In genomic region chr1:114153621-114154145, GRCh38 we compare ENCODE assay signal across 11 cellular contexts. TPM values are rescaled to one million over a fixed set of nuclear protein-coding genes. Genes with fewer than 3 reads are reported as not detected.
A peak's percentile ranks its signal among the peaks of the same experiment; 100 is the strongest.
DNase-seq lines count a peak whose midpoint lies in the region; ATAC-seq, FAIRE-seq and TF ChIP-seq lines count a peak whose summit lies in the region.
"Had no signal": no experiment of that assay in that cellular context is flagged by ENCODE, and none has a peak within 500 bp of the region (broad histone marks: within the 10 kb centered on the region; RNA-seq: fewer than 3 reads in every experiment).

Gene SYT6, minus strand, starts transcription at chr1:114153869. Its CDS starts 97 bp downstream, at chr1:114153772.

- POLR2A ChIA-PET in HepG2 (lab: Yijun Ruan, JAX): no interaction called here

- intact Hi-C loops in HepG2 (cut with micrococcal nuclease; ENCODE audit: unreplicated experiment): no loop called here

- H3K27ac ChIP-seq in HepG2 (ENCODE audit: extremely low read length, insufficient read depth, low read length): no peak within 1 kb of the TSS
- no peak within 1 kb of the TSS for H3K27ac ChIP-seq in temporal lobe (ENCODE audit: low read depth, low read length)
- H3K27ac ChIP-seq: C4-2B had no signal

- CTCF ChIA-PET in HepG2 (lab: Yijun Ruan, JAX; ENCODE audit: low intra/inter-chr PET ratio, low total read pairs): no interaction called here

- peaks cover 3 to 60% of the 10 kb centered on the region in 2 experiments; a peak in 4 of 5 replicates for H3K27me3 ChIP-seq in HepG2 (ENCODE audit: control insufficient read depth in 1 of 2, insufficient read depth in 2 of 2, low read length in 2 of 2)

- peak within 1 kb of the TSS; percentile 36 for H3K4me2 ChIP-seq in HepG2 (ENCODE audit: low read depth, low read length)

- no peaks in the 10 kb centered on the region for H3K4me1 ChIP-seq in HepG2 (ENCODE audit: insufficient read depth, low read length)

- ATAC-seq in HepG2 (no peak), HG03520 (IDR thresholded peaks at IDR 0.05; ENCODE audit: unreplicated experiment) (no peak), GM21576 (IDR thresholded peaks at IDR 0.05; ENCODE audit: unreplicated experiment) (no peak)

- TF ChIP-seq EP300 in HepG2 (IDR thresholded peaks at IDR 0.05; ENCODE audit: low read depth in 2 of 2, low read length in 2 of 2) (no peak), HepG2 (CRISPR knock-in tag; IDR thresholded peaks at IDR 0.05; ENCODE audit: borderline replicate concordance) (no peak)

- BruUV-seq in HepG2 (replicated peaks; lab: Mats Ljungman, UMichigan): no TSS peak

- DNase-seq in NCI-H748 (lab: John Stamatoyannopoulos, UW; ENCODE audit: unreplicated experiment) (peak; percentile 49), NCI-H748 treated with DMSO at 0.1 percent for 48 hours (lab: John Stamatoyannopoulos, UW) (no peak), astrocyte of the cerebellum (ENCODE audit: low read depth) (no peak), HepG2 (ENCODE audit: low spot score) (no peak), erythroblast (lab: John Stamatoyannopoulos, UW) (no peak)

- no peak within 1 kb of the TSS for H2AFZ ChIP-seq in HepG2 (ENCODE audit: low read length)

- H3K79me2 ChIP-seq in HepG2 (ENCODE audit: insufficient read depth, low read length): no peaks in the 10 kb centered on the region

- peak; percentile 10 for TF ChIP-seq CTCF in astrocyte of the cerebellum (IDR thresholded peaks at IDR 0.05; ENCODE audit: low read depth, low read length, missing control alignments)
- TF ChIP-seq CTCF in HepG2 (CRISPR knock-in tag; IDR thresholded peaks at IDR 0.05): no peak

- peak within 1 kb of the TSS; percentile 34 for H3K4me3 ChIP-seq in astrocyte of the cerebellum (ENCODE audit: low read depth, low read length)
- H3K4me3 ChIP-seq in HepG2 (replicated peaks in 1 of 3; ENCODE audit: insufficient read depth in 1 of 3, low read depth in 2 of 3, low read length in 3 of 3): no peak within 1 kb of the TSS

- WGBS in HepG2 (ENCODE audit: low lambda C conversion rate): 52% methylated on average over 9 of the region's 50 CpGs

- in situ Hi-C loops in astrocyte of the cerebellum (cut with HindIII; ENCODE audit: low sequenced_read_pairs): loop anchor here (5.0 kb wide), 1 partner anchor 106 kb away; no protein-coding TSS in a partner anchor
- in situ Hi-C loops in HepG2 (cut with HindIII; ENCODE audit: extremely low pct_ligation_motif_present, low pct_unique_long_range_greater_than_20kb): no loop called here

- no peak within 1 kb of the TSS for H3K9ac ChIP-seq in HepG2 (ENCODE audit: insufficient read depth, low read depth, low read length)

- no peaks in the 10 kb centered on the region for H3K36me3 ChIP-seq in HepG2 (replicated peaks in 1 of 2; ENCODE audit: control insufficient read depth in 1 of 2, insufficient read depth in 2 of 2, low read length in 2 of 2)

- no peaks in the 10 kb centered on the region for H3K9me3 ChIP-seq in HepG2 (ENCODE audit: low read length)

- FAIRE-seq in HepG2 (lab: Jason Lieb, UNC): no peak

- H4K20me1 ChIP-seq in HepG2 (ENCODE audit: insufficient read depth, low read length): no peaks in the 10 kb centered on the region

- TF ChIP-seq RAD21 in HepG2 (CRISPR knock-in tag; IDR thresholded peaks at IDR 0.05): no peak

- no peak for TF ChIP-seq POLR2A in HepG2 (IDR thresholded peaks at IDR 0.05; ENCODE audit: insufficient read depth in 1 of 2, low read depth in 2 of 2, low read length in 2 of 2)
- no peak for TF ChIP-seq POLR2A in erythroblast (IDR thresholded peaks at IDR 0.05; ENCODE audit: low read length)

TF ChIP-seq in HepG2, 621 proteins besides CTCF, POLR2A, EP300 and RAD21 (continues in another document):
- no peak for TF ChIP-seq HINFP (CRISPR knock-in tag; IDR thresholded peaks at IDR 0.05; ENCODE audit: low read depth)
- no peak for TF ChIP-seq LRRFIP1 (CRISPR knock-in tag; conservative IDR thresholded peaks at IDR 0.05)
- TF ChIP-seq THAP8 (CRISPR knock-in tag; IDR thresholded peaks at IDR 0.05; ENCODE audit: borderline replicate concordance): no peak
- no peak for TF ChIP-seq ATF7-NPFF (CRISPR knock-in tag; IDR thresholded peaks at IDR 0.05; ENCODE audit: low read depth)
- no peak for TF ChIP-seq MLX (CRISPR knock-in tag; IDR thresholded peaks at IDR 0.05)
- TF ChIP-seq ZSCAN29 (CRISPR knock-in tag; conservative IDR thresholded peaks at IDR 0.05): no peak
- no peak for TF ChIP-seq ZNF570 (CRISPR knock-in tag; IDR thresholded peaks at IDR 0.05; ENCODE audit: borderline replicate concordance)
- no peak for TF ChIP-seq TMF1 (CRISPR knock-in tag; IDR thresholded peaks at IDR 0.05; ENCODE audit: low read depth)
- TF ChIP-seq CEBPG (CRISPR knock-in tag; IDR thresholded peaks at IDR 0.05): no peak
- TF ChIP-seq SUZ12 (IDR thresholded peaks at IDR 0.05; ENCODE audit: low read depth, low read length): no peak
- TF ChIP-seq ZNF704 (CRISPR knock-in tag; IDR thresholded peaks at IDR 0.05; ENCODE audit: borderline replicate concordance): no peak

RNA-seq across cellular contexts. Expression of gene SYT6, which starts in this region (rescaled TPM):
- total RNA-seq in HepG2 (2016; rRNA removed; fragmentation: Illumina TruSeq; extraction: Trizol) (not detected in 2 replicates), temporal lobe (13.5 TPM)
- not detected in 2 replicates for total RNA-seq in HepG2 (2016; cell fraction: cytosol; rRNA removed; fragmentation: Illumina TruSeq; extraction: Trizol; ENCODE audit: low read depth)
- total RNA-seq in HepG2 (2016; cell fraction: insoluble cytoplasmic fraction; rRNA removed; fragmentation: Illumina TruSeq; extraction: Trizol): not detected in 2 replicates
- total RNA-seq in HepG2 (2016; cell fraction: membrane; rRNA removed; fragmentation: Illumina TruSeq; extraction: Trizol): not detected in 2 replicates
- not detected in 2 replicates for total RNA-seq in HepG2 (2016; cell fraction: nucleus; rRNA removed; fragmentation: Illumina TruSeq; extraction: Trizol)
- polyA plus RNA-seq in HepG2 (2011; rRNA removed): not detected in 2 replicates
- not detected in 2 replicates for polyA plus RNA-seq in HepG2 (2011; cell fraction: cytosol; rRNA removed)
- not detected in 2 replicates for polyA plus RNA-seq in HepG2 (2011; cell fraction: nucleus; rRNA removed)
- polyA plus RNA-seq in HepG2 (2012): not detected in 2 replicates
- polyA plus RNA-seq in HepG2 (2016; cell fraction: cytosol; fragmentation: Illumina TruSeq; extraction: Trizol; ENCODE audit: low read depth): not detected in 2 replicates
- not detected in 2 replicates for polyA plus RNA-seq in HepG2 (2016; cell fraction: insoluble cytoplasmic fraction; fragmentation: Illumina TruSeq; extraction: Trizol; ENCODE audit: low read depth)
- polyA plus RNA-seq in HepG2 (2016; cell fraction: membrane; fragmentation: Illumina TruSeq; extraction: Trizol; ENCODE audit: low read depth): not detected in 2 replicates
- not detected in 2 replicates for polyA plus RNA-seq in HepG2 (2016; cell fraction: nucleus; fragmentation: Illumina TruSeq; extraction: Trizol; ENCODE audit: insufficient read depth, low read depth)
- polyA minus RNA-seq in HepG2 (2011; rRNA and poly(A)+ RNA removed; ENCODE audit: low replicate concordance): not detected in 2 replicates
- not detected in 2 replicates for polyA minus RNA-seq in HepG2 (2011; cell fraction: cytosol; rRNA and poly(A)+ RNA removed)
- not detected in 2 replicates for polyA minus RNA-seq in HepG2 (2011; cell fraction: nucleus; rRNA and poly(A)+ RNA removed)
- total RNA-seq: T-helper 2 cell treated with Interferon-gamma antibody and Interleukin-4, amounts not matched to agents 100 ng/mL and 5 ng/mL, for 36 hours had no signal
- polyA plus RNA-seq: esophagus had no signal

Comparison
In these comparisons a context has a peak if more than half of its experiments do, and no peak if none do; other contexts are left out.
1. RNA of gene SYT6 (total RNA-seq): 13.5 TPM in temporal lobe (single experiment); not detected in HepG2; every median in the first group is over 10 times any median in the second.